Comparison of ENCODE assay signal across 7 cellular contexts in the genomic region with DNA sequence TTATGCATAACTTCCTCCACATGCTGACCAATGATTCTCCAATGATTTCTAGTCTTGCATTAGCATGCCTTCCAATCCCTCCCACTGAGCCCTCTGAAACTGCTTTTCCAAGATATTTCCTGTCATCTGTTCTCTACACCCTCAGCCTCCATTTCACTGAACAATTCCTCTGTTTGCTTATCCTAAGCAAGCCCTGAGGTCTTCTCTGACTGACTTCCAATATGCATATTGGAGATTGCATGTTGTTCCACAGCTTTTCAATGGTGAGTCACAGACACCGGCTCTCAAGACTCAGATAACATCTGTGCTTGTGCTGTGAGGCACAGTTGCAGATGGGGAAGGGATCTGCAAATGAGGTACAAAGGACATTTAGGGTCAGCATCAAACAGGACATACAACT.
DNase-seq lines count a peak whose midpoint lies in the region; ATAC-seq, FAIRE-seq and TF ChIP-seq lines count a peak whose summit lies in the region.

No MANE protein-coding gene starts in this region.

- no peak overlapping the region for H2AFZ ChIP-seq in GM23248
- no peak overlapping the region for H2AFZ ChIP-seq in H9 (ENCODE audit: low read length)

- H3K4me1 ChIP-seq in GM23248 (ENCODE audit: insufficient read depth) = peaks cover 31% of the 10 kb centered on the region
- peaks cover 5 to 14% (median 5%) of the 10 kb centered on the region in 3 donors for H3K4me1 ChIP-seq in pancreas
- H3K4me1 ChIP-seq in H9 (ENCODE audit: insufficient read depth, low read length) = no peaks in the 10 kb centered on the region

- H3K9ac ChIP-seq in GM23248 (peak overlapping the region; percentile 55; the same call in 1 of the 2 replicates), H9 (ENCODE audit: extremely low read depth, insufficient read length, low read length) (no peak overlapping the region)

- H3K36me3 ChIP-seq in GM23248 (ENCODE audit: low read depth) (no peaks in the 10 kb centered on the region), pancreas (no peaks in the 10 kb centered on the region)

- no peak overlapping the region for H2BK5ac ChIP-seq in H9 (ENCODE audit: insufficient read length, low read length)

- H3K27ac Mint-ChIP-seq in H9 = peak overlapping the region in 1 of 3 experiments; percentile 9; a peak in 1 of 7 replicates
- H3K27ac Mint-ChIP-seq in activated CD4-positive, alpha-beta T cell treated with anti-CD3 and anti-CD28 coated beads for 36 hours = no peak overlapping the region

- H2BK15ac ChIP-seq in H9 (ENCODE audit: low read depth, low read length) = no peak overlapping the region

- H4K91ac ChIP-seq in H9 (ENCODE audit: insufficient read length, low read depth, low read length) = no peak overlapping the region

- H2BK20ac ChIP-seq in H9 (ENCODE audit: low read depth, low read length, poor library complexity, severe bottlenecking) = no peak overlapping the region

- H3K4me2 ChIP-seq in GM23248 (ENCODE audit: unreplicated experiment) (peak overlapping the region; percentile 84), H9 (ENCODE audit: insufficient read depth, insufficient read length, low read length) (no peak overlapping the region)

- no peak for FAIRE-seq in pancreas (lab: Jason Lieb, UNC)

- WGBS in GM23248 (ENCODE audit: low coverage in 1 of 2, low lambda C conversion rate in 2 of 2, missing lambda C conversion rate in 2 of 2), 2 experiments = 0% methylated on average over 1 of the region's 1 CpG
- WGBS in pancreas, 2 donors = 22 to 34% methylated on average over 1 of the region's 1 CpG
- WGBS in H9 (ENCODE audit: extremely low coverage, insufficient read length, low lambda C conversion rate) = no CpG with 5 or more reads among the region's 1 CpG

- peaks cover 36% of the 10 kb centered on the region for H3F3A ChIP-seq in GM23248 (ENCODE audit: insufficient read depth)

- CTCF ChIA-PET in activated CD4-positive, alpha-beta T cell treated with anti-CD3 and anti-CD28 coated beads for 36 hours (lab: Charles Lee) = no interaction called here

- H3K36me3 Mint-ChIP-seq in H9 (ENCODE audit: insufficient read depth in 1 of 3, low read depth in 3 of 3) = no peaks in the 10 kb centered on the region
- H3K36me3 Mint-ChIP-seq in activated CD4-positive, alpha-beta T cell treated with anti-CD3 and anti-CD28 coated beads for 36 hours (ENCODE audit: low read depth) = peaks cover 31% of the 10 kb centered on the region

- no peak overlapping the region for H3K4me3 Mint-ChIP-seq in H9
- H3K4me3 Mint-ChIP-seq in activated CD4-positive, alpha-beta T cell treated with anti-CD3 and anti-CD28 coated beads for 36 hours = no peak overlapping the region

- H3K56ac ChIP-seq in H9 (ENCODE audit: insufficient read length, low read depth, low read length) = no peak overlapping the region

- in situ Hi-C loops in GM23248 (cut with MboI) = no loop called here

- no peaks in the 10 kb centered on the region for H3K79me1 ChIP-seq in H9 (ENCODE audit: insufficient read depth, low read depth, low read length, poor library complexity, severe bottlenecking)

- intact Hi-C loops in pancreas (cut with DNase I) = no loop called here
- intact Hi-C loops in activated CD4-positive, alpha-beta T cell treated with anti-CD3 and anti-CD28 coated beads for 36 hours (cut with DNase I, micrococcal nuclease) = no loop called here

- TF ChIP-seq CTCF in epithelial cell of esophagus (IDR thresholded peaks at IDR 0.05; ENCODE audit: insufficient read depth, low read depth, low read length, missing control alignments) (no peak), pancreas (IDR thresholded peaks at IDR 0.05) (no peak), H9 (conservative IDR thresholded peaks at IDR 0.05) (no peak)

- peaks cover 9 to 11% of the 10 kb centered on the region in 2 experiments for H3K4me1 Mint-ChIP-seq in H9
- H3K4me1 Mint-ChIP-seq in activated CD4-positive, alpha-beta T cell treated with anti-CD3 and anti-CD28 coated beads for 36 hours = peaks cover 4% of the 10 kb centered on the region

- no peak overlapping the region for H3K14ac ChIP-seq in H9 (ENCODE audit: insufficient read depth, low read length)

- POLR2A ChIA-PET in activated CD4-positive, alpha-beta T cell treated with anti-CD3 and anti-CD28 coated beads for 36 hours (lab: Charles Lee) = no interaction called here

- H3K27me3 ChIP-seq in GM23248 (replicated peaks; ENCODE audit: insufficient read depth) = no peaks in the 10 kb centered on the region
- no peaks in the 10 kb centered on the region for H3K27me3 ChIP-seq in pancreas
- H3K27me3 ChIP-seq in H9 (ENCODE audit: insufficient read depth, low read length) = no peaks in the 10 kb centered on the region

- no peaks in the 10 kb centered on the region for H3K23me2 ChIP-seq in H9 (ENCODE audit: insufficient read length, low read depth, low read length, poor library complexity, severe bottlenecking)

- H4K20me1 ChIP-seq in GM23248 (ENCODE audit: insufficient read depth) = no peaks in the 10 kb centered on the region
- no peaks in the 10 kb centered on the region for H4K20me1 ChIP-seq in H9 (ENCODE audit: control insufficient read depth, insufficient read depth, insufficient read length)

- H3K9me2 ChIP-seq in GM23248 (ENCODE audit: insufficient read depth) = no peaks in the 10 kb centered on the region

- no peak overlapping the region for H3K23ac ChIP-seq in H9 (ENCODE audit: insufficient read length, low read depth, low read length)

- H3K18ac ChIP-seq in H9 (ENCODE audit: insufficient read length, low read depth, low read length) = no peak overlapping the region

- H4K5ac ChIP-seq in H9 (ENCODE audit: insufficient read length, low read depth, low read length) = no peak overlapping the region

- H3K4ac ChIP-seq in H9 (ENCODE audit: low read depth, low read length) = no peak overlapping the region

- H3K27ac ChIP-seq in GM23248 = peak overlapping the region; percentile 57
- peak overlapping the region; percentile 20 to 57 (median 50) for H3K27ac ChIP-seq in pancreas
- no peak overlapping the region for H3K27ac ChIP-seq in H9 (ENCODE audit: insufficient read length, low read depth, low read length)

- ATAC-seq in pancreas = peak; percentile 82 to 90 (median 88)
- no peak for ATAC-seq in activated CD4-positive, alpha-beta T cell treated with anti-CD3 and anti-CD28 coated beads for 36 hours

- H2BK12ac ChIP-seq in H9 (ENCODE audit: insufficient read length, low read depth, low read length) = no peak overlapping the region

- H3K27me3 Mint-ChIP-seq in H9 (ENCODE audit: low read depth) = no peaks in the 10 kb centered on the region
- H3K27me3 Mint-ChIP-seq in activated CD4-positive, alpha-beta T cell treated with anti-CD3 and anti-CD28 coated beads for 36 hours = no peaks in the 10 kb centered on the region

- no peak overlapping the region for H2AK5ac ChIP-seq in H9 (ENCODE audit: insufficient read length, low read length)

- H2BK120ac ChIP-seq in H9 (ENCODE audit: low read depth, low read length, poor library complexity, severe bottlenecking) = no peak overlapping the region

- DNase-seq in GM23248 (peak; percentile 90), NCI-H524 treated with DMSO at 0.1 percent for 48 hours (lab: John Stamatoyannopoulos, UW) (peak; percentile 31), epithelial cell of esophagus (ENCODE audit: low read depth) (peak; percentile 77), pancreas (peak in 2 of 6 donors; percentile 25 to 29), H9 (no peak), NCI-H128 (lab: John Stamatoyannopoulos, UW; ENCODE audit: unreplicated experiment) (no peak)
- no peak for DNase-seq in activated CD4-positive, alpha-beta T cell treated with anti-CD3 and anti-CD28 coated beads for 36 hours

- H3K4me3 ChIP-seq in GM23248 = peak overlapping the region; percentile 69
- H3K4me3 ChIP-seq in epithelial cell of esophagus (ENCODE audit: low read length) = no peak overlapping the region
- H3K4me3 ChIP-seq in pancreas = no peak overlapping the region

- no peak overlapping the region for H3T11ph ChIP-seq in H9 (ENCODE audit: low read length)

- no peak overlapping the region for H4K8ac ChIP-seq in H9 (replicated peaks; ENCODE audit: insufficient read length, low read depth, low read length)

- no peaks in the 10 kb centered on the region for H3K9me3 Mint-ChIP-seq in H9
- peaks cover 3% of the 10 kb centered on the region for H3K9me3 Mint-ChIP-seq in activated CD4-positive, alpha-beta T cell treated with anti-CD3 and anti-CD28 coated beads for 36 hours (ENCODE audit: low read depth)

- no peaks in the 10 kb centered on the region for H3K79me2 ChIP-seq in GM23248 (ENCODE audit: insufficient read depth)
- no peaks in the 10 kb centered on the region for H3K79me2 ChIP-seq in H9 (ENCODE audit: insufficient read depth, low read length)

- no peaks in the 10 kb centered on the region for H3K9me3 ChIP-seq in GM23248 (ENCODE audit: low read depth)
- no peaks in the 10 kb centered on the region for H3K9me3 ChIP-seq in pancreas
- H3K9me3 ChIP-seq in H9 (ENCODE audit: control insufficient read depth, low read depth, low read length) = no peaks in the 10 kb centered on the region

Comparison
In these comparisons a context has a peak if more than half of its experiments do, and no peak if none do; other contexts are left out.
1. DNase-seq: peak in GM23248 (single experiment), NCI-H524 treated with DMSO at 0.1 percent for 48 hours (single experiment) and epithelial cell of esophagus (single experiment); none in H9 (single experiment), NCI-H128 (single experiment) and activated CD4-positive, alpha-beta T cell treated with anti-CD3 and anti-CD28 coated beads for 36 hours (single experiment).